In the genomic region with DNA sequence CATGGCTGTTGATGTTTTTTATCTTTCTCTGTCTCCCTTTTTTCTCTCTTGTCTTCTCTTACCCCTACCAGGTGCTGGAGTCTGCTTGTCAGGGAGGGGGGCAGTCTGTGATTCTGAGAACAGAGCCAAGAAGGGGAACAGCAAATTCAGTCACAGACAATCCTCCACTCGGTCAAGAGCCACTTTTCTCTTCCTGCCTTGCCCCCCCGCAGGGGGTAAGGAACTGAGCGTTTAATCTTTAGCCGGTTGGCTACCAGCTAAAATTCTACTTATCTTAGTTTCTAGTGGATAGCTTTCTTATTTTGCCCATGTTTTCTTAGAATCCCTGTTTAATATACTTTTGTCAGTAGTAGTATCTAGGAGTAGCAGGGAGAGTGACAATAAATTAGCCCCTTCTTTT, we compare ENCODE assay signal across 10 cellular contexts. TPM values are rescaled to one million over a fixed set of nuclear protein-coding genes. Genes with fewer than 3 reads are reported as not detected.
DNase-seq lines count a peak whose midpoint lies in the region; ATAC-seq, FAIRE-seq and TF ChIP-seq lines count a peak whose summit lies in the region.
"Had no signal": no experiment of that assay in that cellular context is flagged by ENCODE, and none has a peak within 500 bp of the region (broad histone marks: within the 10 kb centered on the region; RNA-seq: fewer than 3 reads in every experiment).

No MANE protein-coding gene starts in this region.

- H3K9me3 ChIP-seq in OCI-LY7 (ENCODE audit: low read length) (no peaks in the 10 kb centered on the region), H1 (ENCODE audit: insufficient read depth in 2 of 2, low read depth in 1 of 2, low read length in 1 of 2) (no peaks in the 10 kb centered on the region), ovary (no peaks in the 10 kb centered on the region), right lobe of liver (no peaks in the 10 kb centered on the region)

- no peaks in the 10 kb centered on the region for H3K27me3 Mint-ChIP-seq in Calu3 (ENCODE audit: unreplicated experiment)

- H2BK15ac ChIP-seq in H1 (ENCODE audit: low read length): no peak overlapping the region

- H2BK5ac ChIP-seq in H1 (ENCODE audit: low read depth, low read length): no peak overlapping the region

- peaks cover 6% of the 10 kb centered on the region; the same call in 1 of the 2 replicates for H3K23me2 ChIP-seq in H1 (ENCODE audit: low read depth, low read length)

- H3K27ac Mint-ChIP-seq in Calu3 (ENCODE audit: unreplicated experiment): no peak overlapping the region

- H2AFZ ChIP-seq in OCI-LY7 (ENCODE audit: low read length): no peak overlapping the region
- no peak overlapping the region for H2AFZ ChIP-seq in H1 (ENCODE audit: low read length)

- no peak for TF ChIP-seq CTCF in Calu3 (IDR thresholded peaks at IDR 0.05; ENCODE audit: unreplicated experiment)
- TF ChIP-seq CTCF in OCI-LY7 (conservative IDR thresholded peaks at IDR 0.05; ENCODE audit: low read length): no peak; the same call in 1 of the 2 replicates
- TF ChIP-seq CTCF in H1 (IDR thresholded peaks at IDR 0.05; ENCODE audit: control extremely low read depth in 1 of 3, insufficient read depth in 1 of 3, low read depth in 1 of 3, low read length in 3 of 3): no peak
- TF ChIP-seq CTCF in ovary (IDR thresholded peaks at IDR 0.05): no peak
- no peak for TF ChIP-seq CTCF in right lobe of liver (IDR thresholded peaks at IDR 0.05)

- H3K23ac ChIP-seq in H1 (ENCODE audit: insufficient read length): no peak overlapping the region

- H3K9ac ChIP-seq in H1 (replicated peaks in 1 of 4; ENCODE audit: extremely low read depth in 1 of 4, low read depth in 3 of 4, low read length in 3 of 4): no peak overlapping the region

- CTCF ChIA-PET in Calu3 (lab: Charles Lee): interaction anchor here (0.5 to 0.6 kb wide), 2 partner anchors 17 to 57 kb away, joined by 3 to 4 read pairs; no protein-coding TSS in a partner anchor
- CTCF ChIA-PET in OCI-LY7 (lab: Charles Lee; ENCODE audit: unreplicated experiment): no interaction called here
- CTCF ChIA-PET in H1 (lab: Charles Lee; ENCODE audit: partially characterized antibody): interaction anchor here (0.6 to 1.3 kb wide), 4 partner anchors 12 to 185 kb away, joined by 3 read pairs; no protein-coding TSS in a partner anchor

- no peak for FAIRE-seq in H1 (lab: Jason Lieb, UNC)

- H4K8ac ChIP-seq in H1 (ENCODE audit: extremely low read depth, insufficient read depth, low read length): no peak overlapping the region

- no peaks in the 10 kb centered on the region; the same call in 1 of the 2 replicates for H3K79me1 ChIP-seq in H1 (ENCODE audit: low read depth, low read length)

- H3K9me3 Mint-ChIP-seq in Calu3 (ENCODE audit: low read depth, unreplicated experiment): no peaks in the 10 kb centered on the region

- no peak overlapping the region for H3K56ac ChIP-seq in H1 (replicated peaks; ENCODE audit: insufficient read length, low read depth, low read length)

- H3K36me3 ChIP-seq in OCI-LY7 (ENCODE audit: insufficient read depth, low read length) (peaks cover 51% of the 10 kb centered on the region), H1 (ENCODE audit: control insufficient read depth in 2 of 4, insufficient read depth in 4 of 4, low read length in 3 of 4) (peaks cover 0 to 10% (median 0%) of the 10 kb centered on the region in 4 experiments; a peak in 2 of 8 replicates), ovary (no peaks in the 10 kb centered on the region), right lobe of liver (no peaks in the 10 kb centered on the region)

- no peak overlapping the region for H2BK20ac ChIP-seq in H1 (ENCODE audit: low read length)

- DNase-seq in Calu3: no peak
- peak; percentile 51 for DNase-seq in OCI-LY7 (ENCODE audit: low spot score)
- DNase-seq in H1 (ENCODE audit: low read depth in 1 of 2, low spot score in 2 of 2): no peak
- no peak for DNase-seq in ovary
- no peak for DNase-seq in right lobe of liver

- H4K20me1 ChIP-seq in OCI-LY7 (ENCODE audit: insufficient read depth, low read length) (peaks cover 34% of the 10 kb centered on the region), H1 (replicated peaks in 1 of 2; ENCODE audit: control insufficient read depth in 1 of 2, insufficient read depth in 2 of 2, low read length in 2 of 2) (peaks cover 3 to 9% of the 10 kb centered on the region in 2 experiments)

- no peak overlapping the region for H2AK5ac ChIP-seq in H1 (ENCODE audit: low read depth, low read length)

- no peaks in the 10 kb centered on the region for H3K27me3 ChIP-seq in H1 (replicated peaks in 1 of 4; ENCODE audit: control insufficient read depth in 3 of 4, extremely low read depth in 1 of 4, insufficient read depth in 3 of 4, low read length in 3 of 4)
- H3K27me3 ChIP-seq in ovary: no peaks in the 10 kb centered on the region
- H3K27me3 ChIP-seq in right lobe of liver: no peaks in the 10 kb centered on the region

- peak overlapping the region; percentile 48; the same call in 1 of the 2 replicates for H3K18ac ChIP-seq in H1 (ENCODE audit: extremely low read depth, low read length)

- H3K4me3 ChIP-seq in OCI-LY7 (ENCODE audit: low read depth, low read length, poor library complexity, severe bottlenecking) (peak overlapping the region; percentile 86), H1 (ENCODE audit: extremely low read depth in 1 of 4, insufficient read depth in 2 of 4, low read depth in 3 of 4, low read length in 4 of 4) (peak overlapping the region; percentile 17 to 92 (median 50); a peak in 6 of 8 replicates), ovary (no peak overlapping the region), right lobe of liver (no peak overlapping the region)
- H3K4me3 ChIP-seq: lung had no signal

- no peak overlapping the region for H4K5ac ChIP-seq in H1 (ENCODE audit: insufficient read length, low read depth, low read length)

- POLR2A ChIA-PET in OCI-LY7 (lab: Charles Lee): interaction anchor here (0.6 to 1.5 kb wide), 4 partner anchors 21 to 646 kb away, joined by 3 read pairs; no protein-coding TSS in a partner anchor
- POLR2A ChIA-PET in H1 (lab: Charles Lee; ENCODE audit: partially characterized antibody): interaction anchor here (1.0 to 2.7 kb wide), 5 partner anchors 10 to 215 kb away, joined by 3 to 9 read pairs (median 4); no protein-coding TSS in a partner anchor

- no peak overlapping the region for H2BK12ac ChIP-seq in H1 (ENCODE audit: low read depth, low read length)

- no peaks in the 10 kb centered on the region for H3K9me2 ChIP-seq in OCI-LY7 (ENCODE audit: insufficient read depth, low read length)

- H3K36me3 Mint-ChIP-seq in Calu3 (ENCODE audit: insufficient read depth, unreplicated experiment): peaks cover 28% of the 10 kb centered on the region

- WGBS in H1 (ENCODE audit: extremely low coverage in 1 of 2, insufficient coverage in 1 of 2, insufficient read length in 1 of 2, insufficient replicate concordance in 2 of 2, low coverage in 1 of 2, low lambda C conversion rate in 2 of 2, missing lambda C conversion rate in 1 of 2), 2 experiments: 15% methylated on average over 4 of the region's 4 CpGs; no CpG with 5 or more reads in 1 of the 2 experiments
- 24 to 34% (median 33%) methylated on average over 4 of the region's 4 CpGs for WGBS in ovary, 3 donors
- 32% methylated on average over 4 of the region's 4 CpGs for WGBS in right lobe of liver (ENCODE audit: insufficient coverage, low coverage, low lambda C conversion rate, missing lambda C conversion rate)

- TF ChIP-seq RAD21 in H1 (IDR thresholded peaks at IDR 0.05 in 1 of 2, conservative IDR thresholded peaks at IDR 0.05 in 1 of 2; ENCODE audit: low read depth in 2 of 2, low read length in 2 of 2): no peak

- H3K4me1 ChIP-seq in OCI-LY7 (ENCODE audit: insufficient read depth, low read length, poor library complexity, severe bottlenecking): peaks cover 59% of the 10 kb centered on the region
- peaks cover 2 to 7% (median 3%) of the 10 kb centered on the region in 4 experiments; a peak in 3 of 7 replicates for H3K4me1 ChIP-seq in H1 (replicated peaks in 1 of 4; ENCODE audit: control insufficient read depth in 3 of 4, insufficient read depth in 4 of 4, low read length in 3 of 4)
- H3K4me1 ChIP-seq in ovary (ENCODE audit: insufficient read depth): peaks cover 6% of the 10 kb centered on the region
- peaks cover 0 to 4% (median 0%) of the 10 kb centered on the region in 4 donors for H3K4me1 ChIP-seq in right lobe of liver

- peak overlapping the region; percentile 48 for H3K4me3 Mint-ChIP-seq in Calu3 (ENCODE audit: low read depth, unreplicated experiment)

- H3K27ac ChIP-seq in OCI-LY7 (ENCODE audit: low read depth, low read length, poor library complexity, severe bottlenecking) (peak overlapping the region; percentile 100), H1 (ENCODE audit: low read depth, low read length) (no peak overlapping the region), ovary (peak overlapping the region; percentile 46 to 72), right lobe of liver (no peak overlapping the region)
- H3K27ac ChIP-seq: HL-60 had no signal

- H2BK120ac ChIP-seq in H1 (replicated peaks; ENCODE audit: low read depth, low read length): no peak overlapping the region

- intact Hi-C loops in Calu3 (cut with micrococcal nuclease; ENCODE audit: unreplicated experiment): no loop called here
- intact Hi-C loops in OCI-LY7 (cut with micrococcal nuclease; ENCODE audit: unreplicated experiment): loop anchor here (5.0 to 10.0 kb wide), 3 partner anchors 248 to 1695 kb away; partner anchors contain the start of genes CLECL1, KLRK1 and M6PR
- intact Hi-C loops in ovary (cut with DNase I): loop anchor here in 1 of 4 donors (10.0 kb wide), 1 partner anchor 1515 kb away; the partner anchor contains the start of gene GABARAPL1
- intact Hi-C loops in right lobe of liver (cut with DNase I): no loop called here

- no peak overlapping the region for H3K14ac ChIP-seq in H1 (ENCODE audit: insufficient read length)

- no peak for TF ChIP-seq POLR2A in H1 (IDR thresholded peaks at IDR 0.05; ENCODE audit: control extremely low read depth in 1 of 2, low read depth in 2 of 2, low read length in 2 of 2)
- no peak for TF ChIP-seq POLR2A in ovary (IDR thresholded peaks at IDR 0.05)
- no peak for TF ChIP-seq POLR2A in right lobe of liver (IDR thresholded peaks at IDR 0.05)

- TF ChIP-seq EP300 in H1 (IDR thresholded peaks at IDR 0.05; ENCODE audit: borderline replicate concordance in 1 of 2, low read depth in 2 of 2, low read length in 2 of 2) (no peak), ovary (IDR thresholded peaks at IDR 0.05) (no peak)

- no peak overlapping the region for H4K91ac ChIP-seq in H1 (replicated peaks; ENCODE audit: insufficient read length, low read length)

- no peak overlapping the region for H3K4ac ChIP-seq in H1 (replicated peaks; ENCODE audit: insufficient read length, low read depth, low read length)

- H3K4me2 ChIP-seq in OCI-LY7 (ENCODE audit: low read length) (peak overlapping the region; percentile 94), H1 (ENCODE audit: insufficient read depth in 1 of 2, low read depth in 2 of 2, low read length in 2 of 2) (peak overlapping the region; percentile 70 to 81)

- ATAC-seq in right lobe of liver: no peak
- ATAC-seq in HG02642 (IDR thresholded peaks at IDR 0.05; ENCODE audit: poor library complexity, unreplicated experiment): no peak
- no peak for ATAC-seq in GM19035 (IDR thresholded peaks at IDR 0.05; ENCODE audit: unreplicated experiment)
- no peak for ATAC-seq in GM21390 (IDR thresholded peaks at IDR 0.05; ENCODE audit: unreplicated experiment)

- peaks cover 71% of the 10 kb centered on the region for H3K79me2 ChIP-seq in OCI-LY7 (ENCODE audit: insufficient read depth, low read depth, low read length)
- H3K79me2 ChIP-seq in H1 (ENCODE audit: control insufficient read depth in 1 of 2, insufficient read depth in 2 of 2, low read length in 2 of 2): peaks cover 24 to 63% of the 10 kb centered on the region in 2 experiments

- BruUV-seq in Calu3 (replicated peaks; lab: Mats Ljungman, UMichigan) (TSS peak; percentile 23), OCI-LY7 (replicated peaks; lab: Mats Ljungman, UMichigan) (TSS peak; percentile 29)

- peaks cover 26% of the 10 kb centered on the region for H3K4me1 Mint-ChIP-seq in Calu3 (ENCODE audit: low read depth, unreplicated experiment)

RNA-seq across cellular contexts. Expression of gene RIMKLB, which starts 1.9 kb away (rescaled TPM):
- total RNA-seq in Calu3 (2022): 29.3 and 36.3 TPM in 2 replicates
- total RNA-seq in OCI-LY7 (2014; rRNA removed; shearing (Covaris generic)): 109 and 117 TPM in 2 replicates
- 84.6 and 122 TPM in 2 replicates for total RNA-seq in OCI-LY7 (2022)
- total RNA-seq in H1 (2021; fragmentation: NEBNext Ultra II Directional; extraction: Animal tissue kit (Norgen Biotek cat#: 25700)): 75.7 and 78.2 TPM in 2 replicates
- 37.8 and 38.0 TPM in 2 replicates for polyA plus RNA-seq in H1 (2011; rRNA removed)
- polyA plus RNA-seq in H1 (2011; cell fraction: cytosol; rRNA removed): 66.4 TPM
- 111 TPM for polyA plus RNA-seq in H1 (2011; cell fraction: nucleus; rRNA removed)
- 74.3 to 134 TPM (median 89.9 TPM) in 4 replicates for polyA plus RNA-seq in H1 (2012, experiment 1 of 2)
- 7.8 TPM for polyA plus RNA-seq in H1 (2012, experiment 2 of 2)
- polyA plus RNA-seq in H1 (2013, experiment 1 of 2): 98.9 TPM
- polyA plus RNA-seq in H1 (2013, experiment 2 of 2): 80.9 TPM
- 95.2 and 103 TPM in 2 replicates for polyA minus RNA-seq in H1 (2011; rRNA and poly(A)+ RNA removed)
- polyA minus RNA-seq in H1 (2011; cell fraction: cytosol; rRNA and poly(A)+ RNA removed): 46.0 TPM
- polyA minus RNA-seq in H1 (2011; cell fraction: nucleus; rRNA and poly(A)+ RNA removed): 103 TPM
- 100 to 1,000 TPM in 1 of 7 donors, 10 to 100 TPM in 6; 32.3 to 118 (median 42.6) TPM for total RNA-seq in ovary
- polyA plus RNA-seq in ovary: 10 to 100 TPM; 36.0 to 50.9 TPM
- total RNA-seq in right lobe of liver: 1 to 10 TPM; 1.3 to 4.7 (median 2.6) TPM

RNA-seq across cellular contexts. Expression of gene MFAP5, which starts 37.1 kb away (rescaled TPM):
- total RNA-seq in Calu3 (2022) (not detected in 2 replicates), OCI-LY7 (2022) (not detected in 2 replicates), ovary (1 to 10 TPM in 2 of 7 donors, under 1 TPM in 3, not detected in 2; 0.35 to 7.5 (median 0.72) TPM), right lobe of liver (under 1 TPM in 2 of 6 experiments, not detected in 4; 0.12 to 0.39 TPM)
- total RNA-seq in OCI-LY7 (2014; rRNA removed; shearing (Covaris generic)): not detected in 2 replicates
- total RNA-seq in H1 (2021; fragmentation: NEBNext Ultra II Directional; extraction: Animal tissue kit (Norgen Biotek cat#: 25700)): 0.86 TPM in 1 of 2 replicates, not detected in the other
- polyA plus RNA-seq in H1 (2011; rRNA removed) (0.46 and 0.60 TPM in 2 replicates), ovary (100 to 1,000 TPM in 1 of 2 donors, under 1 TPM in 1; 0.46 to 106 TPM)
- 0.34 TPM for polyA plus RNA-seq in H1 (2011; cell fraction: cytosol; rRNA removed)
- 0.44 TPM for polyA plus RNA-seq in H1 (2011; cell fraction: nucleus; rRNA removed)
- 0.35 to 0.64 TPM (median 0.52 TPM) in 3 of 4 replicates, not detected in the other for polyA plus RNA-seq in H1 (2012, experiment 1 of 2)
- polyA plus RNA-seq in H1 (2012, experiment 2 of 2): not detected
- polyA plus RNA-seq in H1 (2013, experiment 1 of 2): 0.85 TPM
- 1.1 TPM for polyA plus RNA-seq in H1 (2013, experiment 2 of 2)
- 0.98 and 2.0 TPM in 2 replicates for polyA minus RNA-seq in H1 (2011; rRNA and poly(A)+ RNA removed)
- not detected for polyA minus RNA-seq in H1 (2011; cell fraction: cytosol; rRNA and poly(A)+ RNA removed)
- 2.5 TPM for polyA minus RNA-seq in H1 (2011; cell fraction: nucleus; rRNA and poly(A)+ RNA removed)

Comparison
In these comparisons a context has a peak if more than half of its experiments do, and no peak if none do; other contexts are left out.
1. H3K27ac ChIP-seq: peak in OCI-LY7 (single experiment) and ovary (2 of 2); none in H1 (single experiment) and right lobe of liver (0 of 3).
2. H3K4me3 ChIP-seq: peak in OCI-LY7 (single experiment) and H1 (4 of 4); none in ovary (single experiment) and right lobe of liver (0 of 3).